1 cellular context compared by ENCODE assay signal in genomic region chr6:41545703-41546474, GRCh38.
A peak's percentile ranks its signal among the peaks of the same experiment; 100 is the strongest.
TF ChIP-seq lines count a peak whose summit lies in the region.

FOXP4 (plus strand) TSS chr6:41546381; CDS start chr6:41565761, 19,380 bp downstream.

TF ChIP-seq in K562, 482 proteins besides CTCF, POLR2A, EP300 and RAD21 (continued from another document and continues in another):
- TF ChIP-seq TSHZ1 (CRISPR knock-in tag; IDR thresholded peaks at IDR 0.05), result no peak
- no peak; a peak in 1 of 3 replicates for TF ChIP-seq CBX3 (IDR thresholded peaks at IDR 0.05; ENCODE audit: borderline replicate concordance in 1 of 2, low read length in 2 of 2)
- peak; percentile 60 for TF ChIP-seq NCOA1 (IDR thresholded peaks at IDR 0.05; ENCODE audit: low read depth)
- 0 out of 2 replicates have a peak, but pooled peaks have one; percentile 46 for TF ChIP-seq LCOR (CRISPR knock-in tag; IDR thresholded peaks at IDR 0.05)
- no peak; the same call in 1 of the 2 replicates for TF ChIP-seq ZSCAN29 (IDR thresholded peaks at IDR 0.05)
- TF ChIP-seq, protein P1, sequence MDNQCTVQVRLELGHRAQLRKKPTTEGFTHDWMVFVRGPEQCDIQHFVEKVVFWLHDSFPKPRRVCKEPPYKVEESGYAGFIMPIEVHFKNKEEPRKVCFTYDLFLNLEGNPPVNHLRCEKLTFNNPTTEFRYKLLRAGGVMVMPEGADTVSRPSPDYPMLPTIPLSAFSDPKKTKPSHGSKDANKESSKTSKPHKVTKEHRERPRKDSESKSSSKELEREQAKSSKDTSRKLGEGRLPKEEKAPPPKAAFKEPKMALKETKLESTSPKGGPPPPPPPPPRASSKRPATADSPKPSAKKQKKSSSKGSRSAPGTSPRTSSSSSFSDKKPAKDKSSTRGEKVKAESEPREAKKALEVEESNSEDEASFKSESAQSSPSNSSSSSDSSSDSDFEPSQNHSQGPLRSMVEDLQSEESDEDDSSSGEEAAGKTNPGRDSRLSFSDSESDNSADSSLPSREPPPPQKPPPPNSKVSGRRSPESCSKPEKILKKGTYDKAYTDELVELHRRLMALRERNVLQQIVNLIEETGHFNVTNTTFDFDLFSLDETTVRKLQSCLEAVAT (IDR thresholded peaks at IDR 0.05), result peak in 1 of 2 experiments; percentile 69; a peak in 1 of 4 replicates
- no peak for TF ChIP-seq ZNF316 (IDR thresholded peaks at IDR 0.05)
- TF ChIP-seq ZNF830 (CRISPR knock-in tag; IDR thresholded peaks at IDR 0.05), result peak; percentile 78; the same call in 1 of the 2 replicates
- TF ChIP-seq NCOA6 (IDR thresholded peaks at IDR 0.05), result no peak
- peak; percentile 66 for TF ChIP-seq RNF2 (IDR thresholded peaks at IDR 0.05)
- TF ChIP-seq, protein P2, sequence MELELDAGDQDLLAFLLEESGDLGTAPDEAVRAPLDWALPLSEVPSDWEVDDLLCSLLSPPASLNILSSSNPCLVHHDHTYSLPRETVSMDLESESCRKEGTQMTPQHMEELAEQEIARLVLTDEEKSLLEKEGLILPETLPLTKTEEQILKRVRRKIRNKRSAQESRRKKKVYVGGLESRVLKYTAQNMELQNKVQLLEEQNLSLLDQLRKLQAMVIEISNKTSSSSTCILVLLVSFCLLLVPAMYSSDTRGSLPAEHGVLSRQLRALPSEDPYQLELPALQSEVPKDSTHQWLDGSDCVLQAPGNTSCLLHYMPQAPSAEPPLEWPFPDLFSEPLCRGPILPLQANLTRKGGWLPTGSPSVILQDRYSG (tag; conservative IDR thresholded peaks at IDR 0.05; ENCODE audit: low read depth), result 0 out of 2 replicates have a peak, but pooled peaks have one; percentile 38
- no peak for TF ChIP-seq RBM25 (IDR thresholded peaks at IDR 0.05; ENCODE audit: low read depth, low read length, severe bottlenecking)
- TF ChIP-seq MAFK (IDR thresholded peaks at IDR 0.05; ENCODE audit: low read length), result peak; percentile 89
- TF ChIP-seq TSC22D4 (tag; IDR thresholded peaks at IDR 0.05), result no peak
- TF ChIP-seq ASH1L (IDR thresholded peaks at IDR 0.05; ENCODE audit: borderline replicate concordance, low read depth, partially characterized antibody), result no peak
- no peak for TF ChIP-seq CREBBP (IDR thresholded peaks at IDR 0.05; ENCODE audit: low read depth, low read length)
- peak; percentile 71 for TF ChIP-seq BHLHE40 (IDR thresholded peaks at IDR 0.05; ENCODE audit: low read length)
- no peak for TF ChIP-seq ZBTB5 (IDR thresholded peaks at IDR 0.05)
- peak; percentile 29; the same call in 1 of the 2 replicates for TF ChIP-seq ZBTB1 (CRISPR knock-in tag; IDR thresholded peaks at IDR 0.05; ENCODE audit: borderline replicate concordance, low read depth)
- TF ChIP-seq STAT5B (CRISPR knock-in tag; IDR thresholded peaks at IDR 0.05), result no peak
- TF ChIP-seq, protein P3, sequence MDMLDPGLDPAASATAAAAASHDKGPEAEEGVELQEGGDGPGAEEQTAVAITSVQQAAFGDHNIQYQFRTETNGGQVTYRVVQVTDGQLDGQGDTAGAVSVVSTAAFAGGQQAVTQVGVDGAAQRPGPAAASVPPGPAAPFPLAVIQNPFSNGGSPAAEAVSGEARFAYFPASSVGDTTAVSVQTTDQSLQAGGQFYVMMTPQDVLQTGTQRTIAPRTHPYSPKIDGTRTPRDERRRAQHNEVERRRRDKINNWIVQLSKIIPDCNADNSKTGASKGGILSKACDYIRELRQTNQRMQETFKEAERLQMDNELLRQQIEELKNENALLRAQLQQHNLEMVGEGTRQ (CRISPR knock-in tag; IDR thresholded peaks at IDR 0.05), result peak; percentile 50; the same call in 1 of the 2 replicates
- TF ChIP-seq PATZ1 (CRISPR knock-in tag; IDR thresholded peaks at IDR 0.05; ENCODE audit: borderline replicate concordance), result no peak
- no peak for TF ChIP-seq KHSRP (IDR thresholded peaks at IDR 0.05)
- TF ChIP-seq, protein P4, sequence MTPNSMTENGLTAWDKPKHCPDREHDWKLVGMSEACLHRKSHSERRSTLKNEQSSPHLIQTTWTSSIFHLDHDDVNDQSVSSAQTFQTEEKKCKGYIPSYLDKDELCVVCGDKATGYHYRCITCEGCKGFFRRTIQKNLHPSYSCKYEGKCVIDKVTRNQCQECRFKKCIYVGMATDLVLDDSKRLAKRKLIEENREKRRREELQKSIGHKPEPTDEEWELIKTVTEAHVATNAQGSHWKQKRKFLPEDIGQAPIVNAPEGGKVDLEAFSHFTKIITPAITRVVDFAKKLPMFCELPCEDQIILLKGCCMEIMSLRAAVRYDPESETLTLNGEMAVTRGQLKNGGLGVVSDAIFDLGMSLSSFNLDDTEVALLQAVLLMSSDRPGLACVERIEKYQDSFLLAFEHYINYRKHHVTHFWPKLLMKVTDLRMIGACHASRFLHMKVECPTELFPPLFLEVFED (CRISPR knock-in tag; conservative IDR thresholded peaks at IDR 0.05), result peak; percentile 59; the same call in 1 of the 2 replicates
- no peak for TF ChIP-seq ZNF79 (CRISPR knock-in tag; IDR thresholded peaks at IDR 0.05; ENCODE audit: low read depth)
- TF ChIP-seq NR0B1 (IDR thresholded peaks at IDR 0.05; ENCODE audit: partially characterized antibody), result no peak
- TF ChIP-seq HCFC1 (IDR thresholded peaks at IDR 0.05; ENCODE audit: low read depth, low read length), result peak; percentile 28; the same call in 1 of the 2 replicates
- peak in 1 of 2 experiments; percentile 55; a peak in 1 of 4 replicates for TF ChIP-seq RCOR1 (IDR thresholded peaks at IDR 0.05; ENCODE audit: borderline replicate concordance in 1 of 2, low read depth in 2 of 2, low read length in 2 of 2)
- TF ChIP-seq, protein P5, sequence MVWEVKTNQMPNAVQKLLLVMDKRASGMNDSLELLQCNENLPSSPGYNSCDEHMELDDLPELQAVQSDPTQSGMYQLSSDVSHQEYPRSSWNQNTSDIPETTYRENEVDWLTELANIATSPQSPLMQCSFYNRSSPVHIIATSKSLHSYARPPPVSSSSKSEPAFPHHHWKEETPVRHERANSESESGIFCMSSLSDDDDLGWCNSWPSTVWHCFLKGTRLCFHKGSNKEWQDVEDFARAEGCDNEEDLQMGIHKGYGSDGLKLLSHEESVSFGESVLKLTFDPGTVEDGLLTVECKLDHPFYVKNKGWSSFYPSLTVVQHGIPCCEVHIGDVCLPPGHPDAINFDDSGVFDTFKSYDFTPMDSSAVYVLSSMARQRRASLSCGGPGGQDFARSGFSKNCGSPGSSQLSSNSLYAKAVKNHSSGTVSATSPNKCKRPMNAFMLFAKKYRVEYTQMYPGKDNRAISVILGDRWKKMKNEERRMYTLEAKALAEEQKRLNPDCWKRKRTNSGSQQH (CRISPR knock-in tag; IDR thresholded peaks at IDR 0.05), result 0 out of 2 replicates have a peak, but pooled peaks have one; percentile 64
- TF ChIP-seq GATA2 (CRISPR knock-in tag; IDR thresholded peaks at IDR 0.05), result no peak
- TF ChIP-seq PTTG1 (tag; IDR thresholded peaks at IDR 0.05; ENCODE audit: low read depth), result no peak
- no peak for TF ChIP-seq ZNF134 (CRISPR knock-in tag; conservative IDR thresholded peaks at IDR 0.05)
- TF ChIP-seq KLF6 (CRISPR knock-in tag; IDR thresholded peaks at IDR 0.05; ENCODE audit: borderline replicate concordance), result no peak
- TF ChIP-seq ZNF197 (CRISPR knock-in tag; IDR thresholded peaks at IDR 0.05; ENCODE audit: low read depth), result 0 out of 2 replicates have a peak, but pooled peaks have one; percentile 69
- TF ChIP-seq ERF (CRISPR knock-in tag; IDR thresholded peaks at IDR 0.05), result peak; percentile 68; the same call in 1 of the 2 replicates
- TF ChIP-seq ZNF23 (CRISPR knock-in tag; IDR thresholded peaks at IDR 0.05), result no peak
- no peak for TF ChIP-seq ZNF586 (CRISPR knock-in tag; conservative IDR thresholded peaks at IDR 0.05)
- no peak for TF ChIP-seq MAFF (IDR thresholded peaks at IDR 0.05; ENCODE audit: low read length)
- no peak for TF ChIP-seq ZNF445 (CRISPR knock-in tag; IDR thresholded peaks at IDR 0.05; ENCODE audit: low read depth)
- no peak for TF ChIP-seq HNRNPH1 (optimal IDR thresholded peaks at IDR 0.05; ENCODE audit: low read depth, low read length)
- TF ChIP-seq ZNF511 (CRISPR knock-in tag; IDR thresholded peaks at IDR 0.05), result 0 out of 2 replicates have a peak, but pooled peaks have one; percentile 29
- TF ChIP-seq BCOR (IDR thresholded peaks at IDR 0.05), result peak; percentile 81
- TF ChIP-seq, protein P6, sequence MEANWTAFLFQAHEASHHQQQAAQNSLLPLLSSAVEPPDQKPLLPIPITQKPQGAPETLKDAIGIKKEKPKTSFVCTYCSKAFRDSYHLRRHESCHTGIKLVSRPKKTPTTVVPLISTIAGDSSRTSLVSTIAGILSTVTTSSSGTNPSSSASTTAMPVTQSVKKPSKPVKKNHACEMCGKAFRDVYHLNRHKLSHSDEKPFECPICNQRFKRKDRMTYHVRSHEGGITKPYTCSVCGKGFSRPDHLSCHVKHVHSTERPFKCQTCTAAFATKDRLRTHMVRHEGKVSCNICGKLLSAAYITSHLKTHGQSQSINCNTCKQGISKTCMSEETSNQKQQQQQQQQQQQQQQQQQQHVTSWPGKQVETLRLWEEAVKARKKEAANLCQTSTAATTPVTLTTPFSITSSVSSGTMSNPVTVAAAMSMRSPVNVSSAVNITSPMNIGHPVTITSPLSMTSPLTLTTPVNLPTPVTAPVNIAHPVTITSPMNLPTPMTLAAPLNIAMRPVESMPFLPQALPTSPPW (CRISPR knock-in tag; IDR thresholded peaks at IDR 0.05), result peak; percentile 99
- no peak for TF ChIP-seq TAL1 (IDR thresholded peaks at IDR 0.05)
- no peak for TF ChIP-seq MCM7 (IDR thresholded peaks at IDR 0.05)
- TF ChIP-seq TARDBP (IDR thresholded peaks at IDR 0.05), result 0 out of 2 replicates have a peak, but pooled peaks have one; percentile 59
- TF ChIP-seq MEIS2 (IDR thresholded peaks at IDR 0.05; ENCODE audit: partially characterized antibody), result no peak
- no peak for TF ChIP-seq ZZZ3 (IDR thresholded peaks at IDR 0.05)
- peak; percentile 70; the same call in 1 of the 2 replicates for TF ChIP-seq MXI1 (IDR thresholded peaks at IDR 0.05; ENCODE audit: low read depth, low read length)
- TF ChIP-seq CHD4 (IDR thresholded peaks at IDR 0.05; ENCODE audit: insufficient read depth, insufficient replicate concordance, low read depth, low read length, poor library complexity, severe bottlenecking), result no peak
- 0 out of 2 replicates have a peak, but pooled peaks have one; percentile 43 for TF ChIP-seq CXXC5 (CRISPR knock-in tag; IDR thresholded peaks at IDR 0.05)
